In the genomic region with DNA sequence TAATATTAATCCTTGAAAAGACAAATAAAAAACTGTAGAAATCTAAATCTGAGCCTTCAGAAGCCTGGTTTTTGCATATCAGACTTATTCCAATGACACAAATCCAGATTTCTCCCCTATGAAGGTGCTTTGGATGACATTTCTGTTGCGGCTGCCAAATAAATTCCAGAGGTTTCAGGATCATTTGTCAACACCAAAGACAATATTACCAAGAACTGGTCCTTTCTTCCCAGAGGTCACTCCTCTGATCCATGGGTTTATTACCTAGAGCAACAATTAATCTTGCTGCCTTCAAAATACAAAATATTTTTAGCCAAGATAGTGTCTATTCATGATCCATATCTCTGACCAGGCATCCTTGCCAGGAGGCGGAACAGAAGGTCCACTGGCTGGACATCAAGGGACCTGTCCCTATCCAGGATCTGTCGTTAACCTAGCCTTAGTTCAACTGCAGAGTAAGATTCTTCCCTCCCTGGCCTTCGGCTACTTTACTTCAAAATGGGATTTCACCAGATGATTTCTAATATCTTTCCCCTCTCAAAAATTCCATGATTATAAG, we compare ENCODE assay signal across 22 cellular contexts. TPM values are rescaled to one million over a fixed set of nuclear protein-coding genes. Genes with fewer than 3 reads are reported as not detected.
"Had no signal": no experiment of that assay in that cellular context is flagged by ENCODE, and none has a peak within 500 bp of the region (broad histone marks: within the 10 kb centered on the region; RNA-seq: fewer than 3 reads in every experiment).

No MANE protein-coding gene starts in this region.

- H3K4me1 ChIP-seq: colonic mucosa had no signal

- H3K4me1 Mint-ChIP-seq: activated T-helper 17 cell treated with anti-CD3 and anti-CD28 coated beads, Interleukin-2, amount 50 U/mL, for 72 hours; T-helper 17 cell had no signal

- H3K9me3 Mint-ChIP-seq: activated CD4-positive, alpha-beta memory T cell treated with anti-CD3 and anti-CD28 coated beads, Interleukin-2, amount 10 ng/mL, durations not matched to agents 7 days and 5 days; activated CD4-positive, alpha-beta T cell treated with anti-CD3 and anti-CD28 coated beads, Interleukin-2, amount 10 ng/mL, durations not matched to agents 7 days and 5 days; activated naive CD4-positive, alpha-beta T cell treated with anti-CD3 and anti-CD28 coated beads for 36 hours had no signal

- DNase-seq: activated CD4-positive, alpha-beta memory T cell treated with anti-CD3 and anti-CD28 coated beads, Interleukin-2, amount 10 ng/mL, durations not matched to agents 7 days and 5 days; activated CD4-positive, alpha-beta T cell treated with anti-CD3 and anti-CD28 coated beads, Interleukin-2, amount 10 ng/mL, durations not matched to agents 7 days and 5 days; activated CD4-positive, CD25-positive, alpha-beta regulatory T cell; activated gamma-delta T cell; activated naive CD4-positive, alpha-beta T cell treated with anti-CD3 and anti-CD28 coated beads for 36 hours; activated T-cell treated with anti-CD3 and anti-CD28 coated beads for 4 hours; activated T-cell treated with anti-CD3 and anti-CD28 coated beads, Interleukin-2, amount 50 U/mL, for 48 hours; amygdala; colonic mucosa; NCI-H1092; NCI-H1930; NCI-H2107; NCI-H2171 treated with DMSO at 0.1 percent for 48 hours; NCI-H226; NCI-H526 treated with DMSO at 0.1 percent for 48 hours; PC-3; T-helper 17 cell; T-helper 9 cell had no signal

- H3K36me3 ChIP-seq: colonic mucosa, SJSA1 had no signal

- ATAC-seq: activated T-helper 17 cell treated with anti-CD3 and anti-CD28 coated beads, Interleukin-2, amount 50 U/mL, for 72 hours; PC-3; T-helper 17 cell had no signal

- H3K27ac ChIP-seq: colonic mucosa, SJSA1 had no signal

- H3K4me3 Mint-ChIP-seq: activated CD4-positive, alpha-beta memory T cell treated with anti-CD3 and anti-CD28 coated beads, Interleukin-2, amount 10 ng/mL, durations not matched to agents 7 days and 5 days; activated CD4-positive, alpha-beta T cell treated with anti-CD3 and anti-CD28 coated beads, Interleukin-2, amount 10 ng/mL, durations not matched to agents 7 days and 5 days; activated naive CD4-positive, alpha-beta T cell treated with anti-CD3 and anti-CD28 coated beads for 36 hours; activated naive CD8-positive, alpha-beta T cell; activated T-helper 17 cell treated with anti-CD3 and anti-CD28 coated beads, Interleukin-2, amount 50 U/mL, for 72 hours; T-helper 17 cell had no signal

- H3K27ac Mint-ChIP-seq: activated CD4-positive, alpha-beta memory T cell treated with anti-CD3 and anti-CD28 coated beads, Interleukin-2, amount 10 ng/mL, durations not matched to agents 7 days and 5 days; activated CD4-positive, alpha-beta T cell treated with anti-CD3 and anti-CD28 coated beads, Interleukin-2, amount 10 ng/mL, durations not matched to agents 7 days and 5 days; activated naive CD4-positive, alpha-beta T cell treated with anti-CD3 and anti-CD28 coated beads for 36 hours; activated naive CD8-positive, alpha-beta T cell; activated T-helper 17 cell treated with anti-CD3 and anti-CD28 coated beads, Interleukin-2, amount 50 U/mL, for 72 hours; T-helper 17 cell had no signal

- H3K36me3 Mint-ChIP-seq: activated naive CD8-positive, alpha-beta T cell had no signal

- H3K4me3 ChIP-seq: colonic mucosa, SJSA1 had no signal

- H3K9me3 ChIP-seq: colonic mucosa, SJSA1 had no signal

RNA-seq across cellular contexts. Expression of gene CADM1, which starts 4.9 kb away (rescaled TPM):
- total RNA-seq: MCF 10A had no signal
